Comparison of ENCODE assay signal across 9 cellular contexts in the genomic region with DNA sequence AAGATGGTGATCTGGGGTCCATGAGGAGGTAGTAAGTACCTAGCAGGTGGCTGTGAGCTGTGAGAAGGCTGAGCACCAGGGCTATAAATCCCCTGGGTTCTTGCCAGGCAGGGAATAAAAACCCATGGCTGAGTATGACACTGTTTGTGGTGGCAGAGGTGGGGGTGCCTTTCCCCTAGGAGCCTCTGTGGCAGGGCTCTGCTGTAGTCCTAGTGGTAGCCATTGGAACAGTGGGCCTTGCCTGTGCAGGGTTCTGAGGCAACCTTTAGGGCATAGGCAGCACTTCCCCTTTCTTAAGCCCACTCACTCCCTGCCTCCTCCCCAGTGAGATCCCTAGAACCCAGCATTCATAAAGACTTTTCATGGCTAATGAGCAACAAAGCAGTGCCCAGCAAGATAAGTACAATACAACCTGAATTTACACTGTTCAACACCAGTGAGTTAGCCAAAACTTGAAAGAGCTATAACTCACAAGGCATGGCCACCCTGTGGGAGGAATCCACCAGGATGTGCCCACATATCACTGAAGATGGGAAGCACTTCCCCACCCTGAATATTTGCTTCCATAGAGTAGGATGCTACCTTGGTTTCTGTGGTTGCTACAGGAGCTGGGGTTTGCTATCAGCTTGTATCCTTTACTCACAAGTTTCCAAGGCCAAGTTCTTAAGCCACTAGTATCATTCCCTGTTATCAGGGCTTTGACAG.
DNase-seq lines count a peak whose midpoint lies in the region; ATAC-seq and TF ChIP-seq lines count a peak whose summit lies in the region.
"Had no signal": no experiment of that assay in that cellular context is flagged by ENCODE, and none has a peak within 500 bp of the region (broad histone marks: within the 10 kb centered on the region; RNA-seq: fewer than 3 reads in every experiment).

No MANE protein-coding gene starts in this region.

- no peaks in the 10 kb centered on the region for H3K27me3 ChIP-seq in ovary

- TF ChIP-seq EP300 in ovary (IDR thresholded peaks at IDR 0.05) = no peak

- no peaks in the 10 kb centered on the region for H3K9me3 Mint-ChIP-seq in stimulated activated naive B cell treated with anti-CD40 and anti-IgM and Interleukin-4, amounts not matched to agents 10 μg/mL and 1 μg/mL and 100 μg/mL, for 72 hours

- H3K9ac ChIP-seq in SK-N-MC (ENCODE audit: insufficient read length) = no peak overlapping the region

- H3K4me3 ChIP-seq in SK-N-MC (peak overlapping the region; percentile 65; the same call in 1 of the 2 replicates), ovary (no peak overlapping the region)

- H3K9me3 ChIP-seq in SK-N-MC (ENCODE audit: low read depth, low read length) = no peaks in the 10 kb centered on the region
- H3K9me3 ChIP-seq in ovary = no peaks in the 10 kb centered on the region

- ATAC-seq in HG03103 (IDR thresholded peaks at IDR 0.05; ENCODE audit: low read depth, unreplicated experiment) = peak; percentile 46
- ATAC-seq in stimulated activated naive B cell treated with anti-CD40 and anti-IgM and Interleukin-4, amounts not matched to agents 10 μg/mL and 1 μg/mL and 100 μg/mL, for 72 hours (replicated peaks) = peak; percentile 92 to 94

- H3K36me3 ChIP-seq in SK-N-MC (ENCODE audit: insufficient read depth, low read length) = no peaks in the 10 kb centered on the region
- H3K36me3 ChIP-seq in ovary = no peaks in the 10 kb centered on the region

- intact Hi-C loops in ovary (cut with DNase I) = no loop called here

- no peak for TF ChIP-seq CTCF in ovary (IDR thresholded peaks at IDR 0.05)

- no peak overlapping the region for H3K27ac Mint-ChIP-seq in stimulated activated naive B cell treated with anti-CD40 and anti-IgM and Interleukin-4, amounts not matched to agents 10 μg/mL and 1 μg/mL and 100 μg/mL, for 72 hours

- no peak overlapping the region for H3K4me3 Mint-ChIP-seq in stimulated activated naive B cell treated with anti-CD40 and anti-IgM and Interleukin-4, amounts not matched to agents 10 μg/mL and 1 μg/mL and 100 μg/mL, for 72 hours

- H3K27me3 Mint-ChIP-seq in stimulated activated naive B cell treated with anti-CD40 and anti-IgM and Interleukin-4, amounts not matched to agents 10 μg/mL and 1 μg/mL and 100 μg/mL, for 72 hours = no peaks in the 10 kb centered on the region

- TF ChIP-seq POLR2A in ovary (IDR thresholded peaks at IDR 0.05) = no peak

- H3K4me1 ChIP-seq in ovary (ENCODE audit: insufficient read depth) = no peaks in the 10 kb centered on the region

- H3K4me1 Mint-ChIP-seq in stimulated activated naive B cell treated with anti-CD40 and anti-IgM and Interleukin-4, amounts not matched to agents 10 μg/mL and 1 μg/mL and 100 μg/mL, for 72 hours = peaks cover 9 to 17% of the 10 kb centered on the region in 2 donors

- H3K36me3 Mint-ChIP-seq in stimulated activated naive B cell treated with anti-CD40 and anti-IgM and Interleukin-4, amounts not matched to agents 10 μg/mL and 1 μg/mL and 100 μg/mL, for 72 hours = no peaks in the 10 kb centered on the region

- H3K27ac ChIP-seq in SK-N-MC (no peak overlapping the region; the same call in 1 of the 2 replicates), ovary (no peak overlapping the region)

- DNase-seq in NCI-H82 (lab: John Stamatoyannopoulos, UW) (peak; percentile 12), NCI-H82 treated with DMSO at 0.1 percent for 48 hours (lab: John Stamatoyannopoulos, UW; ENCODE audit: unreplicated experiment) (no peak), SK-N-MC (ENCODE audit: low read depth, low spot score) (no peak), GM19240 (ENCODE audit: insufficient read length, low spot score) (no peak), ovary (no peak), NCI-H1417 (lab: John Stamatoyannopoulos, UW) (no peak)
- peak; percentile 33 for DNase-seq in stimulated activated naive B cell treated with anti-CD40 and anti-IgM and Interleukin-4, amounts not matched to agents 10 μg/mL and 1 μg/mL and 100 μg/mL, for 72 hours
- DNase-seq: stimulated activated CD4-positive, alpha-beta T cell treated with anti-CD3 and anti-CD28 coated beads, Interleukin-2, amount 100 ng/mL, for 24 hours had no signal

Comparison
In these comparisons a context has a peak if more than half of its experiments do, and no peak if none do; other contexts are left out.
1. DNase-seq: peak in NCI-H82 (single experiment) and stimulated activated naive B cell treated with anti-CD40 and anti-IgM and Interleukin-4, amounts not matched to agents 10 μg/mL and 1 μg/mL and 100 μg/mL, for 72 hours (single experiment); none in NCI-H82 treated with DMSO at 0.1 percent for 48 hours (single experiment), SK-N-MC (single experiment), GM19240 (single experiment), ovary (0 of 5) and NCI-H1417 (0 of 3).